19 cellular contexts compared by ENCODE assay signal in the genomic region with DNA sequence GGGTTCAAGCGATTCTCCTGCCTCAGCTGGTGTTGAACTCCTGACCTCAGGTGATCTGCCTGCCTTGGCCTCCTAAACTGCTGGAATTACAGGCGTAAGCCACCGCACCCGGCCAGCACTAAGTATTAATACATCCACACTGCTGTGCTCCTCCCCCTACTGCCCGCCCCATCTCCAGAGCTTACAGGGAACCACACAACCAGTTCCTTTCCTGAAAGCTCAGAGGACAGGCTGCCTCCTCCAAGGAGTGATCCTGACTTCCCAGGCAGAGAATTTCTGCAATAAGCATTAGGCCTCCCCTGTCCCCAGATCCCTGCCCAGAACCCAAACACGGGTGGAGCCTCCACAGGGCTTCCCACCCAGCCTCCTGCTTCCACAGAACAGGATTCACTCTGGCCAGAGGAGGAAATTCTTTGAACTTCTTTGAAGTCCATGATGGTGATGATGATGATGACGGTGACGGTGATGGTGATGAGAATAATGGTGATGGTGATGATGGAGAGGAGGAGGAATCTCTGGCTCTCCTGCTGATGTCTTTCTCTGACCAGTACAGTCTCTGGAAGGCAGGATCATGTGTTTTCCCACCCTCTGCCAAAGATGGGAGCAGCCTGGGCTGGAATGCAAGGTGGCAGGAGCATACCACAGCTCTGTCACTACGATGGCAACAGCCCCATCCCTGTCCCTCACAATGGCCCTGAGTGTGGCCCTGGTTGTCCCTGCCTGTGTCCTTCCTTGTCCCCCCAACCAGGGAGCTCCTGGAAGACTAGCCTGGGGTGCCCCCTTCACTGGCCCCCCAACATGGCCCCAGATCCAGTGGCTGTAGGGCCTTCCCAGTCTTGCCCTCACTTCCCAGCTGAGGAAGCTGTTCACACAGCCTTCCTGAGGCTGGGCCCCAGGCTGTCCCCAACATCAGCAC. TPM values are rescaled to one million over a fixed set of nuclear protein-coding genes. Genes with fewer than 3 reads are reported as not detected.
DNase-seq lines count a peak whose midpoint lies in the region; ATAC-seq, FAIRE-seq and TF ChIP-seq lines count a peak whose summit lies in the region.
"Had no signal": no experiment of that assay in that cellular context is flagged by ENCODE, and none has a peak within 500 bp of the region (broad histone marks: within the 10 kb centered on the region; RNA-seq: fewer than 3 reads in every experiment).

No MANE protein-coding gene starts in this region.

- POLR2A ChIA-PET in activated naive CD8-positive, alpha-beta T cell treated with anti-CD3 and anti-CD28 coated beads, Interleukin-2, amount 10 ng/mL, durations not matched to agents 7 days and 5 days (lab: Charles Lee) = no interaction called here
- POLR2A ChIA-PET in GM10248 (lab: Yijun Ruan, JAX) = interaction anchor here (0.6 kb wide), 1 partner anchor 26 kb away, joined by 6 read pairs; no protein-coding TSS in a partner anchor

- TF ChIP-seq CTCF in bronchial epithelial cell (IDR thresholded peaks at IDR 0.05; ENCODE audit: insufficient read depth, low read length, severe bottlenecking) = no peak
- TF ChIP-seq CTCF in nephron progenitor cell (IDR thresholded peaks at IDR 0.05) = no peak
- no peak for TF ChIP-seq CTCF in GM10248 (IDR thresholded peaks at IDR 0.05; ENCODE audit: control extremely low read depth, extremely low read depth, low read depth, missing control alignments)

- peak; percentile 22 for DNase-seq in activated naive CD8-positive, alpha-beta T cell treated with anti-CD3 and anti-CD28 coated beads, Interleukin-2, amount 10 ng/mL, durations not matched to agents 7 days and 5 days
- DNase-seq in activated naive CD8-positive, alpha-beta T cell treated with anti-CD3 and anti-CD28 coated beads for 36 hours = no peak
- no peak for DNase-seq in bronchial epithelial cell (ENCODE audit: low read depth)
- DNase-seq in nephron progenitor cell = no peak
- DNase-seq in urothelium cell line (ENCODE audit: low spot score) = no peak
- DNase-seq in GM10248 (ENCODE audit: extremely low spot score) = no peak
- no peak for DNase-seq in DMS153 (lab: John Stamatoyannopoulos, UW)
- DNase-seq in NCI-H2107 treated with DMSO at 0.1 percent for 48 hours (lab: John Stamatoyannopoulos, UW; ENCODE audit: unreplicated experiment) = no peak
- DNase-seq: activated CD4-positive, CD25-positive, alpha-beta regulatory T cell treated with anti-CD3 and anti-CD28 coated beads, Interleukin-2, amount 50 U/mL, for 72 hours; activated naive CD4-positive, alpha-beta T cell treated with anti-CD3 and anti-CD28 coated beads, Interleukin-2, amount 50 U/mL, for 16 hours; CD4-positive, CD25-positive, alpha-beta regulatory T cell; cortex of kidney; DMS53; gastrocnemius medialis; NCI-H1417 treated with DMSO at 0.1 percent for 48 hours; NCI-H226; stimulated activated naive CD4-positive, alpha-beta T cell treated with Interleukin-2 at 50 U/mL for 16 hours had no signal

- H3K36me3 Mint-ChIP-seq in activated naive CD8-positive, alpha-beta T cell treated with anti-CD3 and anti-CD28 coated beads, Interleukin-2, amount 10 ng/mL, durations not matched to agents 7 days and 5 days = no peaks in the 10 kb centered on the region
- no peaks in the 10 kb centered on the region for H3K36me3 Mint-ChIP-seq in activated naive CD8-positive, alpha-beta T cell treated with anti-CD3 and anti-CD28 coated beads for 36 hours
- no peaks in the 10 kb centered on the region for H3K36me3 Mint-ChIP-seq in nephron progenitor cell (ENCODE audit: low read depth)
- H3K36me3 Mint-ChIP-seq: CD4-positive, CD25-positive, alpha-beta regulatory T cell had no signal

- H3K4me1 Mint-ChIP-seq in activated naive CD8-positive, alpha-beta T cell treated with anti-CD3 and anti-CD28 coated beads, Interleukin-2, amount 10 ng/mL, durations not matched to agents 7 days and 5 days = no peaks in the 10 kb centered on the region
- H3K4me1 Mint-ChIP-seq in activated naive CD8-positive, alpha-beta T cell treated with anti-CD3 and anti-CD28 coated beads for 36 hours = no peaks in the 10 kb centered on the region
- peaks cover 41% of the 10 kb centered on the region for H3K4me1 Mint-ChIP-seq in nephron progenitor cell

- H3K4me3 Mint-ChIP-seq in activated naive CD8-positive, alpha-beta T cell treated with anti-CD3 and anti-CD28 coated beads, Interleukin-2, amount 10 ng/mL, durations not matched to agents 7 days and 5 days = no peak overlapping the region
- H3K4me3 Mint-ChIP-seq in activated naive CD8-positive, alpha-beta T cell treated with anti-CD3 and anti-CD28 coated beads for 36 hours = no peak overlapping the region
- no peak overlapping the region for H3K4me3 Mint-ChIP-seq in nephron progenitor cell
- H3K4me3 Mint-ChIP-seq: CD4-positive, CD25-positive, alpha-beta regulatory T cell had no signal

- H3K27ac Mint-ChIP-seq in activated naive CD8-positive, alpha-beta T cell treated with anti-CD3 and anti-CD28 coated beads, Interleukin-2, amount 10 ng/mL, durations not matched to agents 7 days and 5 days = no peak overlapping the region
- no peak overlapping the region for H3K27ac Mint-ChIP-seq in activated naive CD8-positive, alpha-beta T cell treated with anti-CD3 and anti-CD28 coated beads for 36 hours
- H3K27ac Mint-ChIP-seq in nephron progenitor cell = peak overlapping the region; percentile 69
- H3K27ac Mint-ChIP-seq: CD4-positive, CD25-positive, alpha-beta regulatory T cell had no signal

- peak; percentile 95 for FAIRE-seq in bronchial epithelial cell (lab: Jason Lieb, UNC)
- peak; percentile 32 for FAIRE-seq in urothelium cell line (lab: Jason Lieb, UNC)
- FAIRE-seq: HTR-8/SVneo had no signal

- no peaks in the 10 kb centered on the region for H3K27me3 ChIP-seq in bronchial epithelial cell (ENCODE audit: control insufficient read depth, insufficient read depth, low read length)
- H3K27me3 ChIP-seq: upper lobe of left lung had no signal

- no peaks in the 10 kb centered on the region for H3K27me3 Mint-ChIP-seq in activated naive CD8-positive, alpha-beta T cell treated with anti-CD3 and anti-CD28 coated beads, Interleukin-2, amount 10 ng/mL, durations not matched to agents 7 days and 5 days
- H3K27me3 Mint-ChIP-seq in activated naive CD8-positive, alpha-beta T cell treated with anti-CD3 and anti-CD28 coated beads for 36 hours = no peaks in the 10 kb centered on the region
- H3K27me3 Mint-ChIP-seq in nephron progenitor cell (ENCODE audit: low read depth, poor library complexity) = no peaks in the 10 kb centered on the region
- H3K27me3 Mint-ChIP-seq: CD4-positive, CD25-positive, alpha-beta regulatory T cell had no signal

- H3K4me3 ChIP-seq in bronchial epithelial cell (ENCODE audit: low read depth, low read length) = no peak overlapping the region
- H3K4me3 ChIP-seq: gastrocnemius medialis, upper lobe of left lung had no signal

- no peaks in the 10 kb centered on the region for H3K9me3 Mint-ChIP-seq in activated naive CD8-positive, alpha-beta T cell treated with anti-CD3 and anti-CD28 coated beads, Interleukin-2, amount 10 ng/mL, durations not matched to agents 7 days and 5 days
- H3K9me3 Mint-ChIP-seq in activated naive CD8-positive, alpha-beta T cell treated with anti-CD3 and anti-CD28 coated beads for 36 hours = no peaks in the 10 kb centered on the region
- no peaks in the 10 kb centered on the region for H3K9me3 Mint-ChIP-seq in nephron progenitor cell
- H3K9me3 Mint-ChIP-seq: CD4-positive, CD25-positive, alpha-beta regulatory T cell had no signal

- peaks cover 4% of the 10 kb centered on the region for H3K36me3 ChIP-seq in bronchial epithelial cell (ENCODE audit: control insufficient read depth, insufficient read depth, low read length)
- H3K36me3 ChIP-seq: gastrocnemius medialis had no signal

- ATAC-seq in activated naive CD8-positive, alpha-beta T cell treated with anti-CD3 and anti-CD28 coated beads, Interleukin-2, amount 10 ng/mL, durations not matched to agents 7 days and 5 days (ENCODE audit: low read depth) = no peak
- ATAC-seq: gastrocnemius medialis had no signal

- CTCF ChIA-PET in GM10248 (lab: Yijun Ruan, JAX) = interaction anchor here (1.0 to 2.4 kb wide), 4 partner anchors 12 to 299 kb away, joined by 3 to 10 read pairs (median 6); no protein-coding TSS in a partner anchor

RNA-seq across cellular contexts. Expression of gene CSNK1E, which starts 33.5 kb away (rescaled TPM):
- 10 to 100 TPM; 98.5 to 99.3 TPM for total RNA-seq in activated naive CD8-positive, alpha-beta T cell treated with anti-CD3 and anti-CD28 coated beads, Interleukin-2, amount 10 ng/mL, durations not matched to agents 7 days and 5 days
- 100 to 1,000 TPM; 111 to 114 TPM for total RNA-seq in activated naive CD8-positive, alpha-beta T cell treated with anti-CD3 and anti-CD28 coated beads for 36 hours
- 146 and 181 TPM in 2 replicates for total RNA-seq in bronchial epithelial cell
